8 cellular contexts compared by ENCODE assay signal in genomic region chr21:37220433-37220980, GRCh38. TPM values are rescaled to one million over a fixed set of nuclear protein-coding genes. Genes with fewer than 3 reads are reported as not detected.
DNase-seq lines count a peak whose midpoint lies in the region; ATAC-seq, FAIRE-seq and TF ChIP-seq lines count a peak whose summit lies in the region.

No MANE protein-coding gene starts in this region.

- H3K4me3 ChIP-seq in DOHH2 (ENCODE audit: low read length) (peak overlapping the region; percentile 85), SJCRH30 (peak overlapping the region; percentile 65), K562 (peak overlapping the region; percentile 46)

- WGBS in K562 (ENCODE audit: insufficient coverage, low coverage, missing lambda C conversion rate): 81% methylated on average over 35 of the region's 35 CpGs

- in situ Hi-C loops in K562 (cut with MboI): no loop called here

- peak overlapping the region; percentile 91 for H2AFZ ChIP-seq in K562 (ENCODE audit: low read depth, low read length)

- no peaks in the 10 kb centered on the region for H3K9me1 ChIP-seq in K562 (ENCODE audit: control insufficient read depth, insufficient read depth, low read length)

- peaks cover 53 to 66% of the 10 kb centered on the region in 2 donors for H3K4me1 Mint-ChIP-seq in immature natural killer cell

- peaks cover 38% of the 10 kb centered on the region for H3K79me2 ChIP-seq in DOHH2 (ENCODE audit: control insufficient read depth, low read length)
- peaks cover 22% of the 10 kb centered on the region for H3K79me2 ChIP-seq in K562 (ENCODE audit: control insufficient read depth, insufficient read depth, low read length)

- H3K27ac Mint-ChIP-seq in immature natural killer cell: peak overlapping the region; percentile 82 to 97 (median 94)

- peaks cover 0 to 4% (median 4%) of the 10 kb centered on the region in 3 donors for H3K36me3 Mint-ChIP-seq in immature natural killer cell

- H3F3A ChIP-seq in DOHH2 (ENCODE audit: control insufficient read depth, insufficient read depth): no peaks in the 10 kb centered on the region; the same call in 1 of the 2 replicates

- ATAC-seq in GM19452 (IDR thresholded peaks at IDR 0.05; ENCODE audit: unreplicated experiment) (peak; percentile 48), HG03460 (IDR thresholded peaks at IDR 0.05; ENCODE audit: unreplicated experiment) (peak; percentile 41), K562 (peak; percentile 53)

- intact Hi-C loops in K562 (cut with micrococcal nuclease): loop anchor here (5.0 to 10.0 kb wide), 2 partner anchors 242 to 344 kb away; no protein-coding TSS in a partner anchor

- H4K20me1 ChIP-seq in DOHH2 (ENCODE audit: control insufficient read depth, insufficient read depth, low read depth, low read length): no peaks in the 10 kb centered on the region
- no peaks in the 10 kb centered on the region for H4K20me1 ChIP-seq in K562 (replicated peaks; ENCODE audit: control insufficient read depth, insufficient read depth, low read length)

- H3K27me3 ChIP-seq in DOHH2 (ENCODE audit: control insufficient read depth, low read length) (no peaks in the 10 kb centered on the region), SJCRH30 (no peaks in the 10 kb centered on the region), K562 (ENCODE audit: control insufficient read depth in 2 of 2, insufficient read depth in 2 of 2, low read length in 2 of 2) (no peaks in the 10 kb centered on the region)

- H3K4me3 Mint-ChIP-seq in immature natural killer cell: peak overlapping the region; percentile 84 to 95 (median 89)

- TF ChIP-seq CTCF in DOHH2 (IDR thresholded peaks at IDR 0.05; ENCODE audit: low read depth, low read length, poor library complexity, severe bottlenecking) (no peak), K562 (IDR thresholded peaks at IDR 0.05 in 2 of 3, conservative IDR thresholded peaks at IDR 0.05 in 1 of 3; ENCODE audit: insufficient read depth in 2 of 3, low read depth in 1 of 3, low read length in 3 of 3) (no peak)

- POLR2A ChIA-PET in K562 (lab: Yijun Ruan, JAX): interaction anchor here (0.6 kb wide), 1 partner anchor 348 kb away, joined by 3 read pairs; no protein-coding TSS in a partner anchor

- no peak for TF ChIP-seq POLR2A in K562 (conservative IDR thresholded peaks at IDR 0.05)

- no peaks in the 10 kb centered on the region for H3K9me3 Mint-ChIP-seq in immature natural killer cell

- peaks cover 25% of the 10 kb centered on the region for H3K36me3 ChIP-seq in DOHH2 (ENCODE audit: control insufficient read depth, low read length)
- peaks cover 23% of the 10 kb centered on the region for H3K36me3 ChIP-seq in SJCRH30
- H3K36me3 ChIP-seq in K562 (ENCODE audit: control insufficient read depth, insufficient read depth, low read length): peaks cover 25% of the 10 kb centered on the region; the same call in 2 of the 3 replicates

- TSS peak; percentile 32 for BruUV-seq in K562 (replicated peaks; lab: Mats Ljungman, UMichigan)

- H3K9me2 ChIP-seq in DOHH2 (replicated peaks; ENCODE audit: control insufficient read depth, low read length): no peaks in the 10 kb centered on the region

- FAIRE-seq in K562 (lab: Jason Lieb, UNC): no peak

- H3K4me2 ChIP-seq in DOHH2 (ENCODE audit: low read length): peak overlapping the region; percentile 79
- peak overlapping the region; percentile 81 for H3K4me2 ChIP-seq in K562 (ENCODE audit: insufficient read depth, low read length)

- peak in 1 of 2 experiments; percentile 66 for DNase-seq in SJCRH30
- no peak for DNase-seq in K562 (ENCODE audit: extremely low read depth in 1 of 4, low spot score in 3 of 4)
- DNase-seq in immature natural killer cell: peak in 1 of 3 donors; percentile 45
- DNase-seq in stimulated activated CD4-positive, alpha-beta T cell treated with anti-CD3 and anti-CD28 coated beads, Interleukin-12 subunit alpha, Interleukin-12 subunit beta, amount 100 ng/mL, for 4 hours: peak; percentile 32
- DNase-seq in T1000 (lab: John Stamatoyannopoulos, UW): no peak

- TF ChIP-seq EP300 in K562 (IDR thresholded peaks at IDR 0.05; ENCODE audit: low read length): no peak

- peak overlapping the region; percentile 64 to 84; a peak in 3 of 4 replicates for H3K9ac ChIP-seq in K562 (ENCODE audit: insufficient read depth in 1 of 2, low read depth in 2 of 2, low read length in 2 of 2)

- H3K4me1 ChIP-seq in DOHH2 (ENCODE audit: control insufficient read depth, low read length) (peaks cover 24% of the 10 kb centered on the region), SJCRH30 (peaks cover 3% of the 10 kb centered on the region; the same call in 1 of the 2 replicates), K562 (replicated peaks in 1 of 2; ENCODE audit: control insufficient read depth in 2 of 2, insufficient read depth in 2 of 2, low read length in 2 of 2) (peaks cover 0 to 12% of the 10 kb centered on the region in 2 experiments; a peak in 1 of 5 replicates)

- CTCF ChIA-PET in K562 (lab: Yijun Ruan, JAX; ENCODE audit: low intra/inter-chr PET ratio): no interaction called here

- no peak for TF ChIP-seq RAD21 in K562 (CRISPR knock-in tag; conservative IDR thresholded peaks at IDR 0.05 in 1 of 2, IDR thresholded peaks at IDR 0.05 in 1 of 2)

- H3K27me3 Mint-ChIP-seq in immature natural killer cell (ENCODE audit: low read depth in 3 of 3): peaks cover 12 to 26% (median 15%) of the 10 kb centered on the region in 3 donors

- H3K9me3 ChIP-seq in DOHH2 (ENCODE audit: control insufficient read depth, insufficient read depth, low read length): no peaks in the 10 kb centered on the region
- H3K9me3 ChIP-seq in SJCRH30 (replicated peaks): peaks cover 4% of the 10 kb centered on the region; the same call in 1 of the 2 replicates
- 0 out of 2 replicates have a peak, but pooled peaks cover 7% of the 10 kb centered on the region for H3K9me3 ChIP-seq in K562 (replicated peaks; ENCODE audit: control insufficient read depth, insufficient read depth, low read depth, low read length)

- H3K27ac ChIP-seq in DOHH2 (ENCODE audit: low read depth, low read length): peak overlapping the region; percentile 49
- peak overlapping the region; percentile 61 for H3K27ac ChIP-seq in SJCRH30
- H3K27ac ChIP-seq in K562 (ENCODE audit: extremely low read depth, low read depth, low read length): peak overlapping the region; percentile 70; the same call in 1 of the 3 replicates

TF ChIP-seq in K562, 482 proteins besides CTCF, POLR2A, EP300 and RAD21 (continues in another document):
- TF ChIP-seq FUS (optimal IDR thresholded peaks at IDR 0.05; ENCODE audit: low read depth, low read length) (no peak), ZNF274 (IDR thresholded peaks at IDR 0.05; ENCODE audit: borderline replicate concordance, low read depth, low read length) (0 out of 2 replicates have a peak, but pooled peaks have one; percentile 19), HMBOX1 (IDR thresholded peaks at IDR 0.05) (no peak), MBD1 (CRISPR knock-in tag; IDR thresholded peaks at IDR 0.05) (0 out of 2 replicates have a peak, but pooled peaks have one; percentile 39), SAP30 (IDR thresholded peaks at IDR 0.05; ENCODE audit: borderline replicate concordance, insufficient read depth, low read depth, low read length, poor library complexity, severe bottlenecking) (peak; percentile 11)

RNA-seq across cellular contexts. Expression of gene VPS26C, which starts 46.6 kb away (rescaled TPM):
- total RNA-seq in SJCRH30 (2014; rRNA removed; shearing (Covaris generic)): 35.1 and 36.2 TPM in 2 replicates
- 83.0 and 125 TPM in 2 replicates for total RNA-seq in K562 (2011; cell fraction: chromatin; rRNA removed; ENCODE audit: low replicate concordance)
- 43.8 and 49.2 TPM in 2 replicates for total RNA-seq in K562 (2011; cell fraction: nucleolus; rRNA removed)
- 74.2 and 88.2 TPM in 2 replicates for total RNA-seq in K562 (2011; cell fraction: nucleoplasm; rRNA removed)
- 41.4 and 54.7 TPM in 2 replicates for total RNA-seq in K562 (2014; rRNA removed)
- 42.1 and 43.7 TPM in 2 replicates for total RNA-seq in K562 (2014; rRNA removed; fragmentation: Illumina TruSeq; extraction: Trizol)
- 44.8 and 46.3 TPM in 2 replicates for total RNA-seq in K562 (2015; rRNA removed; fragmentation: Illumina TruSeq; extraction: Trizol)
- 41.3 and 41.8 TPM in 2 replicates for total RNA-seq in K562 (2021)
- 40.0 and 48.7 TPM in 2 replicates for polyA plus RNA-seq in K562 (2011; rRNA removed)
- polyA plus RNA-seq in K562 (2011; cell fraction: cytosol; rRNA removed): 36.5 and 40.9 TPM in 2 replicates
- 30.1 and 32.3 TPM in 2 replicates for polyA plus RNA-seq in K562 (2011; cell fraction: nucleus; rRNA removed)
- 39.9 and 53.5 TPM in 2 replicates for polyA plus RNA-seq in K562 (2012)
- 41.4 and 44.9 TPM in 2 replicates for polyA plus RNA-seq in K562 (2014; fragmentation: Illumina TruSeq; extraction: Trizol)
- polyA plus RNA-seq in K562 (2014; fragmentation: Nextera tagmentation; extraction: Ambion mirVana): 10 to 100 TPM; 32.8 to 42.2 TPM
- 48.2 and 49.7 TPM in 2 replicates for polyA plus RNA-seq in K562 (2014; rRNA removed)
- 42.6 and 46.0 TPM in 2 replicates for polyA minus RNA-seq in K562 (2011; rRNA and poly(A)+ RNA removed)
- 25.9 and 26.8 TPM in 2 replicates for polyA minus RNA-seq in K562 (2011; cell fraction: cytosol; rRNA and poly(A)+ RNA removed)
- polyA minus RNA-seq in K562 (2011; cell fraction: nucleus; rRNA and poly(A)+ RNA removed): 27.2 and 34.8 TPM in 2 replicates
- polyA plus RNA-seq in immature natural killer cell: 10 to 100 TPM; 67.7 to 95.1 (median 90.8) TPM
